ENCODE assay signal across 22 cellular contexts in the genomic region with DNA sequence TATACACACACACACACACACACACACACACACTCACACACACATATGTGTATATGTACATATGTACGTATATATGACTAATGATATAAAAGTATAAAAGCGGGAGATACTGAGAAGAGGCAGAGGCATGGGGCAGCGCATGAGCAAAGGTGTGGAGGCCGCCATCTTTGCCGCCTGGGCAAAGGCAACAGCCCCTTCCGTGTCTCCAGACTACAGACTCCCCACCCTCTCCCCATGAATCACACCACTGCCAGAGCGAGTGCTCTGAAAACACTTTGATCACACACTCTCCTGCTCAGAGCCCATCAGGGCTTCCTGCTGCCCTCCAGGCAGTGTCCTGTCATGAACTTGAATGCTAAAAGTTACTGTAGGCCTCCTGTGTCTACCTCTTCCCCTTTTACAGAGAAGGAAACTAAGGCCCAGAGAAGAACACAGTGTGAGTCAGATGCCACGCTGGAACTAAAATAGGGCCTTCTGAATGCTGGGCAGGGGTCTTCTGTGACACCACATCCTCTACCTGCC. TPM values are rescaled to one million over a fixed set of nuclear protein-coding genes. Genes with fewer than 3 reads are reported as not detected.
DNase-seq lines count a peak whose midpoint lies in the region; TF ChIP-seq lines count a peak whose summit lies in the region.
"Had no signal": no experiment of that assay in that cellular context is flagged by ENCODE, and none has a peak within 500 bp of the region (broad histone marks: within the 10 kb centered on the region; RNA-seq: fewer than 3 reads in every experiment).

No MANE protein-coding gene starts in this region.

- H3K27ac ChIP-seq in KOPT-K1 (ENCODE audit: low read depth, low read length, poor library complexity, severe bottlenecking) (peak overlapping the region; percentile 21), neural progenitor cell (no peak overlapping the region)
- H3K27ac ChIP-seq in effector memory CD4-positive, alpha-beta T cell (ENCODE audit: insufficient read depth, low read length, poor library complexity, severe bottlenecking), result peak overlapping the region; percentile 33
- H3K27ac ChIP-seq: A549, dorsolateral prefrontal cortex, foreskin keratinocyte, lower lobe of right lung, pancreas, PC-9, right lobe of liver, VCaP had no signal

- peak overlapping the region; percentile 12 for H3K27ac Mint-ChIP-seq in activated CD4-positive, alpha-beta memory T cell treated with anti-CD3 and anti-CD28 coated beads for 36 hours
- no peak overlapping the region for H3K27ac Mint-ChIP-seq in activated CD4-positive, alpha-beta memory T cell treated with anti-CD3 and anti-CD28 coated beads, Interleukin-2, amount 10 ng/mL, durations not matched to agents 7 days and 5 days
- H3K27ac Mint-ChIP-seq in neural progenitor cell, result peak overlapping the region; percentile 60
- H3K27ac Mint-ChIP-seq: T-helper 1 cell treated with Interleukin-12 subunit alpha and Interleukin-12 subunit beta and Interleukin-4 antibody, amounts not matched to agents 30 μg/mL and 1 μg/mL, for 36 hours had no signal

- no peaks in the 10 kb centered on the region for H4K20me1 ChIP-seq in neural progenitor cell (ENCODE audit: low read depth)

- H3K4me3 Mint-ChIP-seq in activated CD4-positive, alpha-beta memory T cell treated with anti-CD3 and anti-CD28 coated beads for 36 hours, result no peak overlapping the region
- no peak overlapping the region for H3K4me3 Mint-ChIP-seq in activated CD4-positive, alpha-beta memory T cell treated with anti-CD3 and anti-CD28 coated beads, Interleukin-2, amount 10 ng/mL, durations not matched to agents 7 days and 5 days
- H3K4me3 Mint-ChIP-seq in neural progenitor cell, result no peak overlapping the region
- H3K4me3 Mint-ChIP-seq: T-helper 1 cell treated with Interleukin-12 subunit alpha and Interleukin-12 subunit beta and Interleukin-4 antibody, amounts not matched to agents 30 μg/mL and 1 μg/mL, for 36 hours had no signal

- POLR2A ChIA-PET in activated CD4-positive, alpha-beta memory T cell treated with anti-CD3 and anti-CD28 coated beads for 36 hours (lab: Charles Lee), result no interaction called here
- POLR2A ChIA-PET in activated CD4-positive, alpha-beta memory T cell treated with anti-CD3 and anti-CD28 coated beads, Interleukin-2, amount 10 ng/mL, durations not matched to agents 7 days and 5 days (lab: Charles Lee), result no interaction called here

- H3K36me3 ChIP-seq in KOPT-K1 (ENCODE audit: insufficient read depth, low read length) (no peaks in the 10 kb centered on the region), neural progenitor cell (no peaks in the 10 kb centered on the region)
- no peaks in the 10 kb centered on the region for H3K36me3 ChIP-seq in effector memory CD4-positive, alpha-beta T cell (ENCODE audit: control insufficient read depth, insufficient read depth, low read length)
- H3K36me3 ChIP-seq: lower lobe of right lung, pancreas, right lobe of liver had no signal

- H3K9me3 Mint-ChIP-seq in activated CD4-positive, alpha-beta memory T cell treated with anti-CD3 and anti-CD28 coated beads for 36 hours, result no peaks in the 10 kb centered on the region
- peaks cover 2% of the 10 kb centered on the region for H3K9me3 Mint-ChIP-seq in activated CD4-positive, alpha-beta memory T cell treated with anti-CD3 and anti-CD28 coated beads, Interleukin-2, amount 10 ng/mL, durations not matched to agents 7 days and 5 days
- H3K9me3 Mint-ChIP-seq in neural progenitor cell, result no peaks in the 10 kb centered on the region

- H3K4me1 Mint-ChIP-seq in activated CD4-positive, alpha-beta memory T cell treated with anti-CD3 and anti-CD28 coated beads for 36 hours (ENCODE audit: low read depth), result peaks cover 40% of the 10 kb centered on the region
- H3K4me1 Mint-ChIP-seq in activated CD4-positive, alpha-beta memory T cell treated with anti-CD3 and anti-CD28 coated beads, Interleukin-2, amount 10 ng/mL, durations not matched to agents 7 days and 5 days, result peaks cover 45% of the 10 kb centered on the region
- H3K4me1 Mint-ChIP-seq in neural progenitor cell, result peaks cover 65% of the 10 kb centered on the region

- H3K4me1 ChIP-seq in effector memory CD4-positive, alpha-beta T cell (ENCODE audit: control insufficient read depth, insufficient read depth, low read length, poor library complexity, severe bottlenecking), result peaks cover 33% of the 10 kb centered on the region
- H3K4me1 ChIP-seq in neural progenitor cell, result peaks cover 49% of the 10 kb centered on the region
- H3K4me1 ChIP-seq: A549, foreskin keratinocyte had no signal

- H3K36me3 Mint-ChIP-seq in activated CD4-positive, alpha-beta memory T cell treated with anti-CD3 and anti-CD28 coated beads for 36 hours, result no peaks in the 10 kb centered on the region
- H3K36me3 Mint-ChIP-seq in activated CD4-positive, alpha-beta memory T cell treated with anti-CD3 and anti-CD28 coated beads, Interleukin-2, amount 10 ng/mL, durations not matched to agents 7 days and 5 days (ENCODE audit: low read depth), result no peaks in the 10 kb centered on the region
- H3K36me3 Mint-ChIP-seq in neural progenitor cell, result no peaks in the 10 kb centered on the region

- no peak overlapping the region for H3K4me3 ChIP-seq in effector memory CD4-positive, alpha-beta T cell (ENCODE audit: insufficient read depth, low read depth, low read length, poor library complexity, severe bottlenecking)
- no peak overlapping the region for H3K4me3 ChIP-seq in neural progenitor cell
- H3K4me3 ChIP-seq: A549, dorsolateral prefrontal cortex, lower lobe of right lung, pancreas, PC-9, right lobe of liver had no signal

- H3K9ac ChIP-seq in neural progenitor cell, result no peak overlapping the region

- intact Hi-C loops in activated CD4-positive, alpha-beta memory T cell treated with anti-CD3 and anti-CD28 coated beads for 36 hours (cut with micrococcal nuclease), result no loop called here

- peaks cover 5% of the 10 kb centered on the region for H3F3A ChIP-seq in neural progenitor cell (ENCODE audit: low read depth)

- DNase-seq in activated CD4-positive, alpha-beta memory T cell treated with anti-CD3 and anti-CD28 coated beads for 36 hours, result no peak
- DNase-seq in activated CD4-positive, alpha-beta memory T cell treated with anti-CD3 and anti-CD28 coated beads, Interleukin-2, amount 10 ng/mL, durations not matched to agents 7 days and 5 days, result no peak
- no peak for DNase-seq in effector memory CD4-positive, alpha-beta T cell
- DNase-seq in neural progenitor cell (ENCODE audit: low spot score) (no peak), dermis blood vessel endothelial cell (no peak), NCI-H1930 (lab: John Stamatoyannopoulos, UW) (no peak), kidney glomerular epithelial cell (lab: John Stamatoyannopoulos, UW) (no peak)
- DNase-seq: amniotic stem cell, C1 segment of cervical spinal cord, DMS 273 treated with DMSO at 0.1 percent for 48 hours, dorsolateral prefrontal cortex, foreskin keratinocyte, hippocampal formation, lower lobe of right lung, NCI-H187 treated with DMSO at 0.1 percent for 48 hours, PC-9, right lobe of liver had no signal

- H3K9me3 ChIP-seq in KOPT-K1 (ENCODE audit: insufficient read depth, low read length, poor library complexity, severe bottlenecking) (no peaks in the 10 kb centered on the region), neural progenitor cell (ENCODE audit: low read depth) (no peaks in the 10 kb centered on the region)
- no peaks in the 10 kb centered on the region for H3K9me3 ChIP-seq in effector memory CD4-positive, alpha-beta T cell (ENCODE audit: control insufficient read depth, low read length)
- H3K9me3 ChIP-seq: A549, lower lobe of right lung, pancreas, right lobe of liver had no signal

- H2AFZ ChIP-seq in neural progenitor cell (replicated peaks), result no peak overlapping the region
- H2AFZ ChIP-seq: PC-9 had no signal

- CTCF ChIA-PET in activated CD4-positive, alpha-beta memory T cell treated with anti-CD3 and anti-CD28 coated beads for 36 hours (lab: Charles Lee), result interaction anchor here (0.8 kb wide), 1 partner anchor 29 kb away, joined by 3 read pairs; no protein-coding TSS in a partner anchor
- CTCF ChIA-PET in activated CD4-positive, alpha-beta memory T cell treated with anti-CD3 and anti-CD28 coated beads, Interleukin-2, amount 10 ng/mL, durations not matched to agents 7 days and 5 days (lab: Charles Lee), result interaction anchor here (1.0 kb wide), 1 partner anchor 26 kb away, joined by 4 read pairs; no protein-coding TSS in a partner anchor

- no peaks in the 10 kb centered on the region for H3K27me3 ChIP-seq in effector memory CD4-positive, alpha-beta T cell (replicated peaks; ENCODE audit: control insufficient read depth, insufficient read depth, low read length, poor library complexity, severe bottlenecking)
- H3K27me3 ChIP-seq in neural progenitor cell, result no peaks in the 10 kb centered on the region
- H3K27me3 ChIP-seq: dorsolateral prefrontal cortex, pancreas, right lobe of liver had no signal

- TF ChIP-seq CTCF in neural progenitor cell (IDR thresholded peaks at IDR 0.05), result no peak

- no peaks in the 10 kb centered on the region for H3K79me2 ChIP-seq in neural progenitor cell (ENCODE audit: low read depth)

- H3K4me2 ChIP-seq in neural progenitor cell, result no peak overlapping the region
- H3K4me2 ChIP-seq: A549, PC-9 had no signal

- no peaks in the 10 kb centered on the region for H3K27me3 Mint-ChIP-seq in activated CD4-positive, alpha-beta memory T cell treated with anti-CD3 and anti-CD28 coated beads for 36 hours
- H3K27me3 Mint-ChIP-seq in activated CD4-positive, alpha-beta memory T cell treated with anti-CD3 and anti-CD28 coated beads, Interleukin-2, amount 10 ng/mL, durations not matched to agents 7 days and 5 days, result no peaks in the 10 kb centered on the region
- peaks cover 3% of the 10 kb centered on the region for H3K27me3 Mint-ChIP-seq in neural progenitor cell (ENCODE audit: insufficient read depth, low read depth)

RNA-seq across cellular contexts. Expression of gene SSBP3, which starts 54.7 kb away (rescaled TPM):
- 10 to 100 TPM; 44.4 to 49.6 TPM for total RNA-seq in activated CD4-positive, alpha-beta memory T cell treated with anti-CD3 and anti-CD28 coated beads for 36 hours
- total RNA-seq in activated CD4-positive, alpha-beta memory T cell treated with anti-CD3 and anti-CD28 coated beads, Interleukin-2, amount 10 ng/mL, durations not matched to agents 7 days and 5 days, result 10 to 100 TPM; 90.0 TPM
- total RNA-seq in neural progenitor cell (ENCODE audit: low replicate concordance) (53.0 and 86.1 TPM in 2 replicates), dermis blood vessel endothelial cell (6.6 and 9.6 TPM in 2 replicates)
